ENCODE assay signal across 1 cellular context in genomic region chr14:74302634-74303569, GRCh38.
A peak's percentile ranks its signal among the peaks of the same experiment; 100 is the strongest.
TF ChIP-seq lines count a peak whose summit lies in the region.

Gene ABCD4, minus strand, starts transcription at chr14:74302934. Its CDS starts 22 bp downstream, at chr14:74302912.

TF ChIP-seq in HepG2, 621 proteins besides CTCF, POLR2A, EP300 and RAD21 (continued from another document and continues in another):
- TF ChIP-seq SRF (IDR thresholded peaks at IDR 0.05; ENCODE audit: low read depth, low read length) (no peak), ZNF75D (CRISPR knock-in tag; IDR thresholded peaks at IDR 0.05; ENCODE audit: borderline replicate concordance) (no peak), ZXDC (CRISPR knock-in tag; IDR thresholded peaks at IDR 0.05) (no peak), ARHGAP35 (CRISPR knock-in tag; IDR thresholded peaks at IDR 0.05; ENCODE audit: borderline replicate concordance) (peak; percentile 91; the same call in 1 of the 2 replicates), POLR2AphosphoS2 (IDR thresholded peaks at IDR 0.05; ENCODE audit: low read depth, low read length) (no peak), KAT8 (CRISPR knock-in tag; IDR thresholded peaks at IDR 0.05) (peak; percentile 94), EED (CRISPR knock-in tag; IDR thresholded peaks at IDR 0.05) (no peak), RORA (CRISPR knock-in tag; IDR thresholded peaks at IDR 0.05) (no peak), ZBTB44 (CRISPR knock-in tag; IDR thresholded peaks at IDR 0.05) (no peak), NFKB2 (CRISPR knock-in tag; IDR thresholded peaks at IDR 0.05; ENCODE audit: borderline replicate concordance) (peak; percentile 58; the same call in 1 of the 2 replicates), ZBTB46 (CRISPR knock-in tag; IDR thresholded peaks at IDR 0.05; ENCODE audit: borderline replicate concordance) (no peak), ZNF703 (CRISPR knock-in tag; IDR thresholded peaks at IDR 0.05; ENCODE audit: borderline replicate concordance) (peak; percentile 38; the same call in 1 of the 2 replicates), ARNT (IDR thresholded peaks at IDR 0.05) (no peak), HMG20A (CRISPR knock-in tag; IDR thresholded peaks at IDR 0.05; ENCODE audit: borderline replicate concordance) (no peak), ZFX (CRISPR knock-in tag; IDR thresholded peaks at IDR 0.05; ENCODE audit: low read depth) (peak; percentile 98), ZNF253 (CRISPR knock-in tag; IDR thresholded peaks at IDR 0.05; ENCODE audit: borderline replicate concordance) (no peak), ZNF205 (CRISPR knock-in tag; IDR thresholded peaks at IDR 0.05) (peak; percentile 53; the same call in 1 of the 2 replicates), ZMYM2 (CRISPR knock-in tag; IDR thresholded peaks at IDR 0.05) (no peak), RFXAP (CRISPR knock-in tag; IDR thresholded peaks at IDR 0.05; ENCODE audit: borderline replicate concordance) (0 out of 2 replicates have a peak, but pooled peaks have one; percentile 40), TRAFD1 (CRISPR knock-in tag; IDR thresholded peaks at IDR 0.05; ENCODE audit: borderline replicate concordance) (no peak), ZNF251 (CRISPR knock-in tag; IDR thresholded peaks at IDR 0.05) (0 out of 2 replicates have a peak, but pooled peaks have one; percentile 12), TOE1 (CRISPR knock-in tag; IDR thresholded peaks at IDR 0.05) (no peak), ZNF446 (CRISPR knock-in tag; IDR thresholded peaks at IDR 0.05) (peak; percentile 63; the same call in 1 of the 2 replicates), NFYB (CRISPR knock-in tag; IDR thresholded peaks at IDR 0.05) (peak; percentile 18; the same call in 1 of the 2 replicates), ZNF746 (CRISPR knock-in tag; IDR thresholded peaks at IDR 0.05) (peak; percentile 79), ZNF713 (CRISPR knock-in tag; IDR thresholded peaks at IDR 0.05) (no peak), ZNF737 (CRISPR knock-in tag; IDR thresholded peaks at IDR 0.05; ENCODE audit: borderline replicate concordance) (no peak), ZBTB10 (CRISPR knock-in tag; IDR thresholded peaks at IDR 0.05; ENCODE audit: borderline replicate concordance) (no peak), ZNF563 (CRISPR knock-in tag; IDR thresholded peaks at IDR 0.05) (peak; percentile 71), ATF4 (CRISPR knock-in tag; IDR thresholded peaks at IDR 0.05) (peak in 1 of 2 experiments; percentile 3; a peak in 1 of 4 replicates), ZNF362 (CRISPR knock-in tag; IDR thresholded peaks at IDR 0.05; ENCODE audit: borderline replicate concordance) (no peak), ZNF224 (CRISPR knock-in tag; IDR thresholded peaks at IDR 0.05) (0 out of 2 replicates have a peak, but pooled peaks have one; percentile 74), HOMEZ (CRISPR knock-in tag; IDR thresholded peaks at IDR 0.05; ENCODE audit: low read depth) (peak; percentile 62), RARG (CRISPR knock-in tag; IDR thresholded peaks at IDR 0.05; ENCODE audit: low read depth) (no peak), ZNF567 (CRISPR knock-in tag; IDR thresholded peaks at IDR 0.05; ENCODE audit: borderline replicate concordance) (no peak; the same call in 1 of the 2 replicates), FUBP1 (CRISPR knock-in tag; IDR thresholded peaks at IDR 0.05; ENCODE audit: borderline replicate concordance) (no peak), KDM5A (IDR thresholded peaks at IDR 0.05; ENCODE audit: borderline replicate concordance, low read length) (no peak), ARNTL (CRISPR knock-in tag; IDR thresholded peaks at IDR 0.05) (no peak), ZNF678 (CRISPR knock-in tag; IDR thresholded peaks at IDR 0.05) (no peak), SSRP1 (CRISPR knock-in tag; IDR thresholded peaks at IDR 0.05) (no peak), USF2 (IDR thresholded peaks at IDR 0.05; ENCODE audit: low read depth, low read length) (no peak), USF2 (CRISPR knock-in tag; IDR thresholded peaks at IDR 0.05; ENCODE audit: borderline replicate concordance) (no peak), ZNF24 (IDR thresholded peaks at IDR 0.05) (no peak), ZNF672 (CRISPR knock-in tag; IDR thresholded peaks at IDR 0.05) (no peak), SP1 (IDR thresholded peaks at IDR 0.05) (no peak), SP1 (CRISPR knock-in tag; IDR thresholded peaks at IDR 0.05) (peak; percentile 14), MAX (IDR thresholded peaks at IDR 0.05) (peak; percentile 46; the same call in 1 of the 2 replicates), PHB2 (IDR thresholded peaks at IDR 0.05; ENCODE audit: partially characterized antibody) (no peak)
